ENCODE assay signal across 26 cellular contexts in genomic region chr19:44702551-44703176, GRCh38. TPM values are rescaled to one million over a fixed set of nuclear protein-coding genes. Genes with fewer than 3 reads are reported as not detected.
DNase-seq lines count a peak whose midpoint lies in the region; ATAC-seq and TF ChIP-seq lines count a peak whose summit lies in the region.
"Had no signal": no experiment of that assay in that cellular context is flagged by ENCODE, and none has a peak within 500 bp of the region (broad histone marks: within the 10 kb centered on the region; RNA-seq: fewer than 3 reads in every experiment).

No MANE protein-coding gene starts in this region.

- no peak for TF ChIP-seq RAD21 in SK-N-SH (IDR thresholded peaks at IDR 0.05; ENCODE audit: low read length)

- H3K79me2 ChIP-seq in SK-N-SH (ENCODE audit: insufficient read depth) (no peaks in the 10 kb centered on the region), Karpas-422 (ENCODE audit: low read length) (no peaks in the 10 kb centered on the region)

- no peaks in the 10 kb centered on the region for H3K27me3 ChIP-seq in SK-N-SH (ENCODE audit: insufficient read depth)
- peaks cover 0 to 6% (median 0%) of the 10 kb centered on the region in 3 experiments for H3K27me3 ChIP-seq in neuronal stem cell (ENCODE audit: control insufficient read depth in 3 of 3, insufficient read depth in 3 of 3, low read depth in 1 of 3, low read length in 3 of 3)
- H3K27me3 ChIP-seq in Karpas-422 (ENCODE audit: low read length) = no peaks in the 10 kb centered on the region
- H3K27me3 ChIP-seq: BE2C had no signal

- no peak overlapping the region for H2BK15ac ChIP-seq in neuronal stem cell (ENCODE audit: low read length)

- no peak overlapping the region for H2AK5ac ChIP-seq in neuronal stem cell (ENCODE audit: low read depth, low read length)

- no peak overlapping the region for H3K4ac ChIP-seq in neuronal stem cell (ENCODE audit: low read length)

- H3K9me2 ChIP-seq in SK-N-SH = no peaks in the 10 kb centered on the region
- H3K9me2 ChIP-seq in Karpas-422 (replicated peaks; ENCODE audit: insufficient read depth, low read length) = no peaks in the 10 kb centered on the region

- no peak overlapping the region for H2BK120ac ChIP-seq in neuronal stem cell (ENCODE audit: low read depth, low read length)

- H3K14ac ChIP-seq in neuronal stem cell (ENCODE audit: low read length) = no peak overlapping the region

- TF ChIP-seq CTCF in SK-N-SH (IDR thresholded peaks at IDR 0.05) (no peak), HEK293 (tag by site-specific recombination; IDR thresholded peaks at IDR 0.05) (no peak), VCaP (conservative IDR thresholded peaks at IDR 0.05) (no peak)

- no peak overlapping the region for H3K4me2 ChIP-seq in SK-N-SH
- H3K4me2 ChIP-seq in neuronal stem cell (ENCODE audit: insufficient read depth, low read length, poor library complexity, severe bottlenecking) = no peak overlapping the region
- H3K4me2 ChIP-seq in Karpas-422 (ENCODE audit: low read depth, low read length, poor library complexity, severe bottlenecking) = no peak overlapping the region
- H3K4me2 ChIP-seq: KMS-11 had no signal

- DNase-seq in SK-N-SH = peak; percentile 52
- no peak for DNase-seq in neuronal stem cell (ENCODE audit: low spot score)
- DNase-seq in Karpas-422 = no peak
- DNase-seq in NCI-H2081 treated with DMSO at 0.1 percent for 48 hours (lab: John Stamatoyannopoulos, UW) = no peak
- DNase-seq in SW 1271 (lab: John Stamatoyannopoulos, UW) = no peak
- DNase-seq: 8988T; ACHN; BE2C; CD8-positive, alpha-beta memory T cell; NCI-H1092 treated with DMSO at 0.1 percent for 48 hours; NCI-H1436; NCI-H187; NCI-H2107; NCI-H446; NCI-H524 treated with DMSO at 0.1 percent for 48 hours; NCI-H774; SHP77 had no signal

- no peak overlapping the region for H2BK12ac ChIP-seq in neuronal stem cell (ENCODE audit: low read length)

- H3F3A ChIP-seq in SK-N-SH (replicated peaks; ENCODE audit: insufficient read depth) = peaks cover 6% of the 10 kb centered on the region

- no peak overlapping the region for H3K27ac ChIP-seq in SK-N-SH (ENCODE audit: low read depth in 2 of 2, low read length in 1 of 2)
- H3K27ac ChIP-seq in HEK293 (ENCODE audit: extremely low read depth, low read depth, low read length) = no peak overlapping the region
- peak overlapping the region; percentile 97; the same call in 1 of the 2 replicates for H3K27ac ChIP-seq in VCaP
- no peak overlapping the region for H3K27ac ChIP-seq in neuronal stem cell (replicated peaks; ENCODE audit: low read length)
- no peak overlapping the region for H3K27ac ChIP-seq in Karpas-422 (ENCODE audit: low read length)
- H3K27ac ChIP-seq: KMS-11, RWPE1 had no signal

- no peak overlapping the region for H4K91ac ChIP-seq in neuronal stem cell (ENCODE audit: low read depth, low read length, poor library complexity)

- peak overlapping the region; percentile 7 for H3K18ac ChIP-seq in neuronal stem cell (ENCODE audit: low read length)

- no peak overlapping the region for H2AFZ ChIP-seq in SK-N-SH (ENCODE audit: low read depth)
- no peak overlapping the region for H2AFZ ChIP-seq in neuronal stem cell (ENCODE audit: low read length)
- no peak overlapping the region for H2AFZ ChIP-seq in Karpas-422 (ENCODE audit: low read length)

- H2BK5ac ChIP-seq in neuronal stem cell (ENCODE audit: low read length) = no peak overlapping the region

- no peaks in the 10 kb centered on the region for H3K36me3 ChIP-seq in SK-N-SH (replicated peaks in 1 of 2; ENCODE audit: control insufficient read depth in 1 of 2, insufficient read depth in 2 of 2, low read length in 1 of 2)
- H3K36me3 ChIP-seq in HEK293 (ENCODE audit: control insufficient read depth in 2 of 2, insufficient read depth in 1 of 2, low read length in 2 of 2) = no peaks in the 10 kb centered on the region
- no peaks in the 10 kb centered on the region for H3K36me3 ChIP-seq in neuronal stem cell (replicated peaks in 1 of 2; ENCODE audit: control insufficient read depth in 2 of 2, insufficient read depth in 2 of 2, low read length in 2 of 2)
- H3K36me3 ChIP-seq in Karpas-422 (ENCODE audit: insufficient read depth, low read length) = no peaks in the 10 kb centered on the region
- H3K36me3 ChIP-seq: BE2C had no signal

- H3K4me3 ChIP-seq in SK-N-SH (ENCODE audit: low read depth in 2 of 2, low read length in 1 of 2) (no peak overlapping the region), HEK293 (ENCODE audit: low read depth, low read length) (no peak overlapping the region), neuronal stem cell (ENCODE audit: low read length in 2 of 2) (no peak overlapping the region), Karpas-422 (ENCODE audit: low read length) (no peak overlapping the region)

- TF ChIP-seq EP300 in SK-N-SH (IDR thresholded peaks at IDR 0.05; ENCODE audit: borderline replicate concordance in 1 of 2, low read depth in 1 of 2, low read length in 1 of 2) = no peak

- CTCF ChIA-PET in SK-N-SH (lab: Yijun Ruan, JAX) (interaction anchor here (1.2 to 3.5 kb wide), 5 partner anchors 12 to 132 kb away, joined by 3 to 13 read pairs (median 7); no protein-coding TSS in a partner anchor), HEK293 (lab: Yijun Ruan, JAX) (interaction anchor here (0.6 to 1.8 kb wide), 5 partner anchors 12 to 132 kb away, joined by 3 to 8 read pairs (median 4); no protein-coding TSS in a partner anchor)

- no peak for ATAC-seq in SK-N-SH treated with all-trans-retinoic acid at 6 μM for 48 hours

- POLR2A ChIA-PET in SK-N-SH (lab: Yijun Ruan, JAX) = no interaction called here
- POLR2A ChIA-PET in HEK293 (lab: Yijun Ruan, JAX) = no interaction called here

- no peaks in the 10 kb centered on the region for H3K79me1 ChIP-seq in neuronal stem cell (ENCODE audit: low read depth, low read length)

- 77% methylated on average over 9 of the region's 17 CpGs for WGBS in SK-N-SH (ENCODE audit: low lambda C conversion rate)
- no CpG with 5 or more reads among the region's 17 CpGs for WGBS in neuronal stem cell (ENCODE audit: extremely low coverage in 2 of 2, insufficient read length in 2 of 2, insufficient replicate concordance in 1 of 2), 2 donors

- no peaks in the 10 kb centered on the region for H4K20me1 ChIP-seq in SK-N-SH (ENCODE audit: insufficient read depth)
- no peaks in the 10 kb centered on the region for H4K20me1 ChIP-seq in Karpas-422 (ENCODE audit: insufficient read depth, low read depth, low read length)

- no peak overlapping the region for H4K8ac ChIP-seq in neuronal stem cell (ENCODE audit: low read depth, low read length)

- no peak overlapping the region for H3K23ac ChIP-seq in neuronal stem cell (ENCODE audit: low read depth, low read length, poor library complexity)

- no peak overlapping the region for H3K9ac ChIP-seq in SK-N-SH
- H3K9ac ChIP-seq in neuronal stem cell (ENCODE audit: low read depth, low read length, poor library complexity) = no peak overlapping the region
- H3K9ac ChIP-seq in Karpas-422 (ENCODE audit: low read length) = no peak overlapping the region
- H3K9ac ChIP-seq: KMS-11 had no signal

- H3K4me1 ChIP-seq in SK-N-SH (ENCODE audit: control insufficient read depth in 1 of 2, insufficient read depth in 2 of 2, low read depth in 1 of 2, low read length in 1 of 2) (no peaks in the 10 kb centered on the region), HEK293 (ENCODE audit: control insufficient read depth, insufficient read depth, low read length) (no peaks in the 10 kb centered on the region), neuronal stem cell (ENCODE audit: control insufficient read depth in 2 of 2, insufficient read depth in 1 of 2, low read depth in 1 of 2, low read length in 2 of 2) (no peaks in the 10 kb centered on the region), Karpas-422 (ENCODE audit: low read length) (no peaks in the 10 kb centered on the region)
- H3K4me1 ChIP-seq: BE2C had no signal

- H3K9me3 ChIP-seq in SK-N-SH (no peaks in the 10 kb centered on the region), HEK293 (ENCODE audit: control insufficient read depth, insufficient read depth, low read depth, low read length) (no peaks in the 10 kb centered on the region), neuronal stem cell (replicated peaks in 1 of 2; ENCODE audit: control insufficient read depth in 2 of 2, insufficient read depth in 1 of 2, low read depth in 1 of 2, low read length in 2 of 2) (no peaks in the 10 kb centered on the region), Karpas-422 (ENCODE audit: low read length) (no peaks in the 10 kb centered on the region)
- H3K9me3 ChIP-seq: BE2C had no signal

TF ChIP-seq in SK-N-SH, 30 proteins besides CTCF, POLR2A, EP300 and RAD21 (continues in another document):
- TF ChIP-seq NFIC (IDR thresholded peaks at IDR 0.05; ENCODE audit: borderline replicate concordance) = no peak
- TF ChIP-seq YY1 (IDR thresholded peaks at IDR 0.05; ENCODE audit: low read depth) = no peak

TF ChIP-seq in HEK293, 187 proteins besides CTCF, POLR2A, EP300 and RAD21 (continues in another document):
- TF ChIP-seq YY1 (tag by site-specific recombination; IDR thresholded peaks at IDR 0.05) (no peak), ZXDB (tag by site-specific recombination; IDR thresholded peaks at IDR 0.05) (no peak)

RNA-seq across cellular contexts. Expression of gene CEACAM16, which starts 3.7 kb away (rescaled TPM):
- polyA plus RNA-seq in SK-N-SH (2012; rRNA removed) = not detected in 2 replicates
- not detected in 2 replicates for polyA plus RNA-seq in SK-N-SH (2012; cell fraction: cytosol; rRNA removed)
- 0.04 TPM in 1 of 2 replicates, not detected in the other for polyA plus RNA-seq in SK-N-SH (2012; cell fraction: nucleus; rRNA removed)
- polyA plus RNA-seq in neuronal stem cell (2013, experiment 1 of 2) = not detected
- not detected for polyA plus RNA-seq in neuronal stem cell (2013, experiment 2 of 2)
- total RNA-seq in Karpas-422 (2014; rRNA removed; shearing (Covaris generic); ENCODE audit: low replicate concordance) = not detected in 2 replicates
- total RNA-seq: CD8-positive, alpha-beta memory T cell; H4; HT-29; SK-MEL-5 had no signal
- polyA plus RNA-seq: CD14-positive monocyte; CD8-positive, alpha-beta memory T cell had no signal

RNA-seq across cellular contexts. Expression of gene CEACAM19, which starts 31.4 kb away (rescaled TPM):
- polyA plus RNA-seq in SK-N-SH (2012; rRNA removed) = 1.4 and 2.0 TPM in 2 replicates
- 0.35 and 0.49 TPM in 2 replicates for polyA plus RNA-seq in SK-N-SH (2012; cell fraction: cytosol; rRNA removed)
- polyA plus RNA-seq in SK-N-SH (2012; cell fraction: nucleus; rRNA removed) = 11.3 and 11.7 TPM in 2 replicates
- 2.2 TPM for polyA plus RNA-seq in neuronal stem cell (2013, experiment 1 of 2)
- polyA plus RNA-seq in neuronal stem cell (2013, experiment 2 of 2) = 2.2 TPM
- not detected in 2 replicates for total RNA-seq in Karpas-422 (2014; rRNA removed; shearing (Covaris generic); ENCODE audit: low replicate concordance)
- polyA plus RNA-seq: CD14-positive monocyte; CD8-positive, alpha-beta memory T cell had no signal

RNA-seq across cellular contexts. Expression of gene BCL3, which starts 45.8 kb away (rescaled TPM):
- 7.5 and 19.2 TPM in 2 replicates for polyA plus RNA-seq in SK-N-SH (2012; rRNA removed)
- 8.9 and 12.7 TPM in 2 replicates for polyA plus RNA-seq in SK-N-SH (2012; cell fraction: cytosol; rRNA removed)
- 49.3 and 90.0 TPM in 2 replicates for polyA plus RNA-seq in SK-N-SH (2012; cell fraction: nucleus; rRNA removed)
- polyA plus RNA-seq in neuronal stem cell (2013, experiment 1 of 2) = 1.8 TPM
- 1.5 TPM for polyA plus RNA-seq in neuronal stem cell (2013, experiment 2 of 2)
- total RNA-seq in Karpas-422 (2014; rRNA removed; shearing (Covaris generic); ENCODE audit: low replicate concordance) = 0.54 TPM in 1 of 2 replicates, not detected in the other

RNA-seq across cellular contexts. Expression of gene PVR, which starts 59.0 kb away (rescaled TPM):
- polyA plus RNA-seq in SK-N-SH (2012; rRNA removed) = 90.2 and 90.8 TPM in 2 replicates
- 51.9 and 73.3 TPM in 2 replicates for polyA plus RNA-seq in SK-N-SH (2012; cell fraction: cytosol; rRNA removed)
- 65.6 and 91.5 TPM in 2 replicates for polyA plus RNA-seq in SK-N-SH (2012; cell fraction: nucleus; rRNA removed)
- 5.7 TPM for polyA plus RNA-seq in neuronal stem cell (2013, experiment 1 of 2)
- polyA plus RNA-seq in neuronal stem cell (2013, experiment 2 of 2) = 5.3 TPM
- not detected in 2 replicates for total RNA-seq in Karpas-422 (2014; rRNA removed; shearing (Covaris generic); ENCODE audit: low replicate concordance)
